Comparison of ENCODE assay signal across 29 cellular contexts in the genomic region with DNA sequence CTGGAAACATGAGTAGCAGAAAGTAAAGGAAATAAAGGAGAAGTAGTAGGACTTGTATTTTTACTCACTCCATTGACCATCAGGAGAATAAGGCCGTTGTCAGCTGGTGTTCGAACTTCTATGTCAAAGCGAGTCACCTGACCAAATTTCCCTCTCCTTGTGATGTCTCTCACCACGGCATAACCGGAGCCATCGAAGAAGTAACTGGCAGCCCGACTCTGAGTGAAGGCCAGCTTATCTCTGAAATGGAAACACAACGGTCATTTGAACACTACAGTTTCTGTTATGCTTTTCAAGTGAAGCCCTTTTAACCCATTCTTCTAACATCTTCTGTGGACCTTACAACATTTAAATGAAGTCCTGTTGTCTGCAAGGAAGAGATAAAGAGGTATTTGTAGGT.
"Had no signal": no experiment of that assay in that cellular context is flagged by ENCODE, and none has a peak within 500 bp of the region (broad histone marks: within the 10 kb centered on the region; RNA-seq: fewer than 3 reads in every experiment).

No MANE protein-coding gene starts in this region.

- H3K9me3 Mint-ChIP-seq: activated naive CD4-positive, alpha-beta T cell treated with anti-CD3 and anti-CD28 coated beads for 36 hours; activated T-helper 17 cell treated with anti-CD3 and anti-CD28 coated beads, Interleukin-2, amount 50 U/mL, for 72 hours; T-cell; WTC11 had no signal

- ATAC-seq: activated T-helper 17 cell treated with anti-CD3 and anti-CD28 coated beads, Interleukin-2, amount 50 U/mL, for 72 hours; HepG2; PC-3; T-cell; WTC11 had no signal

- DNase-seq: activated CD4-positive, alpha-beta T cell treated with anti-CD3 and anti-CD28 coated beads for 48 hours; activated CD4-positive, alpha-beta T cell treated with anti-CD3 and anti-CD28 coated beads, Interleukin-2, amount 50 U/mL, for 48 hours; activated CD4-positive, CD25-positive, alpha-beta regulatory T cell treated with anti-CD3 and anti-CD28 coated beads, Interleukin-2, amount 50 U/mL, for 72 hours; activated gamma-delta T cell; activated naive CD4-positive, alpha-beta T cell treated with anti-CD3 and anti-CD28 coated beads for 36 hours; activated T-cell treated with anti-CD3 and anti-CD28 coated beads for 4 hours; activated T-cell treated with anti-CD3 and anti-CD28 coated beads, Interleukin-2, amount 50 U/mL, for 48 hours; amygdala; brain microvascular endothelial cell; MG63; MV-4-11; NCI-H1092 treated with DMSO at 0.1 percent for 48 hours; NCI-H1417 treated with DMSO at 0.1 percent for 48 hours; NCI-H1694; NCI-H2029 treated with DMSO at 0.1 percent for 48 hours; NCI-H345; NCI-H510A; NCI-H526 treated with DMSO at 0.1 percent for 48 hours; PC-3; SIG-M5; T-cell; T-helper 2 cell; T1000 had no signal

- H3K36me3 Mint-ChIP-seq: activated naive CD8-positive, alpha-beta T cell; T-cell; WTC11 had no signal

- H3K27ac Mint-ChIP-seq: activated naive CD4-positive, alpha-beta T cell treated with anti-CD3 and anti-CD28 coated beads for 36 hours; activated naive CD8-positive, alpha-beta T cell; activated T-helper 17 cell treated with anti-CD3 and anti-CD28 coated beads, Interleukin-2, amount 50 U/mL, for 72 hours; T-cell; WTC11 had no signal

- H3K4me3 Mint-ChIP-seq: activated naive CD4-positive, alpha-beta T cell treated with anti-CD3 and anti-CD28 coated beads for 36 hours; activated naive CD8-positive, alpha-beta T cell; activated T-helper 17 cell treated with anti-CD3 and anti-CD28 coated beads, Interleukin-2, amount 50 U/mL, for 72 hours; T-cell; WTC11 had no signal

- H3K4me3 ChIP-seq: cardiac muscle cell, MG63, SK-N-MC had no signal

- H3K4me1 Mint-ChIP-seq: WTC11 had no signal

- H3K9me3 ChIP-seq: MG63 had no signal

- H3K27ac ChIP-seq: brain microvascular endothelial cell, cardiac muscle cell, SK-N-MC had no signal

- H3K27me3 ChIP-seq: brain microvascular endothelial cell, cardiac muscle cell, MG63 had no signal
